ENCODE assay signal across 10 cellular contexts in the genomic region with DNA sequence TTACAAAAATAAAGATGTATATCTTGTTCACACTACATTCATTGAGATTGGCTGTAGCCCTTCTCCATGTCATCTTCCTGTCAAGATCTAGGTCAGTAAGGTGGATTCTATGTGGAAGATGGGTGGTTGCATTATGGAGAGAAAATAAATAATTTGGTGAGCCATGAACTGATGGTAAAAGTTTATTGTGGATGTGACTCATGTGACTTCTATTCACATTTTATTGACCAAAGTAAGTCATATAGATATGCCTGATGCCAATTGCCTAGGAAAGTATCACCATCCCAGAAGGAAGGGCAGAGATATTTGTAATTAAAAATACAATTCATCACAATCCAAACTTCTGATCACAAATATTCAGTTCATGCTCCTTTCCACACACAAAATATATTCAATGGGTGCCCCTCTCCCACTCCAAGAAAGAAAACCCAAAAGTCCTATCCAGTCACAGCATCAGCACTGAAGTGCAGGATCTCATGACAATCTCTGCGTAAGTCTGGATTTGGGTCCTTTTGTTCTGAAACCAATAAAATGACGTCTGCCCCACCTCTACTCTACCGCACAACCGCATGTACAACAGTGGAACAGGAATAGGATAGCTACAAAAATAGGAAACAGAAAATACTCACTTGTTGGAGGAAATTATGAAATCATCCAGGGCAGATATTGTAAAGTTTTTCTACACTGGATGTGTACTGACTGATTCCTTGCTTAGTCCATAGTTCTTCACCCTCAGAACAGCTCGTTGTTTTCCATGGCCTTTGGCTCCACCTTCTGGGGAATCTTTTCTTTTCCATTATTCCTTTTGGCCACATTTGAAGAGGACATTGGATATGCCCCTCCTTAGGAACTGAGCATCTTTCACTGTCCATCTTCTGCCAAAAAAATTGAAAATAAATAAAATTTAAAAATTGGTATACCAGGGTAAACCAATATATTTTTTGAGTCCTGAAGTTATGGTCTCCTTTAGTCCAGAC. TPM values are rescaled to one million over a fixed set of nuclear protein-coding genes. Genes with fewer than 3 reads are reported as not detected.
A peak's percentile ranks its signal among the peaks of the same experiment; 100 is the strongest.
DNase-seq lines count a peak whose midpoint lies in the region; ATAC-seq and TF ChIP-seq lines count a peak whose summit lies in the region.
"Had no signal": no experiment of that assay in that cellular context is flagged by ENCODE, and none has a peak within 500 bp of the region (broad histone marks: within the 10 kb centered on the region; RNA-seq: fewer than 3 reads in every experiment).

No MANE protein-coding gene starts in this region.

- no peaks in the 10 kb centered on the region for H3K4me1 Mint-ChIP-seq in stimulated activated naive B cell treated with anti-CD40 and anti-IgM and Interleukin-4, amounts not matched to agents 10 μg/mL and 1 μg/mL and 100 μg/mL, for 72 hours
- H3K4me1 Mint-ChIP-seq: naive B cell had no signal

- no peak overlapping the region for H3K27ac Mint-ChIP-seq in stimulated activated naive B cell treated with anti-CD40 and anti-IgM and Interleukin-4, amounts not matched to agents 10 μg/mL and 1 μg/mL and 100 μg/mL, for 72 hours

- no peak for ATAC-seq in stimulated activated naive B cell treated with anti-CD40 and anti-IgM and Interleukin-4, amounts not matched to agents 10 μg/mL and 1 μg/mL and 100 μg/mL, for 72 hours (replicated peaks)
- no peak for ATAC-seq in GM21381 (IDR thresholded peaks at IDR 0.05; ENCODE audit: unreplicated experiment)

- H3K27ac ChIP-seq in RWPE1, result no peak overlapping the region

- H3K4me3 Mint-ChIP-seq in stimulated activated naive B cell treated with anti-CD40 and anti-IgM and Interleukin-4, amounts not matched to agents 10 μg/mL and 1 μg/mL and 100 μg/mL, for 72 hours, result no peak overlapping the region
- H3K4me3 Mint-ChIP-seq: naive B cell had no signal

- H3K27me3 Mint-ChIP-seq in stimulated activated naive B cell treated with anti-CD40 and anti-IgM and Interleukin-4, amounts not matched to agents 10 μg/mL and 1 μg/mL and 100 μg/mL, for 72 hours, result peaks cover 0 to 5% of the 10 kb centered on the region in 2 donors

- H3K9me3 Mint-ChIP-seq in stimulated activated naive B cell treated with anti-CD40 and anti-IgM and Interleukin-4, amounts not matched to agents 10 μg/mL and 1 μg/mL and 100 μg/mL, for 72 hours, result peaks cover 5% of the 10 kb centered on the region in 2 donors

- DNase-seq in ELF-1 (ENCODE audit: low read depth, low spot score) (peak; percentile 72), M059J (ENCODE audit: low read depth) (peak; percentile 67), RWPE1 (ENCODE audit: low spot score) (peak; percentile 30), fibroblast of peridontal ligament (ENCODE audit: extremely low read depth) (peak; percentile 65), occipital lobe (lab: John Stamatoyannopoulos, UW) (peak; percentile 2), GM19240 (ENCODE audit: insufficient read length, low spot score) (no peak)
- DNase-seq in stimulated activated naive B cell treated with anti-CD40 and anti-IgM and Interleukin-4, amounts not matched to agents 10 μg/mL and 1 μg/mL and 100 μg/mL, for 72 hours, result no peak
- DNase-seq: naive B cell had no signal

- CTCF ChIA-PET in RWPE1 (lab: Yijun Ruan, JAX), result interaction anchor here (0.5 to 0.9 kb wide), 9 partner anchors 9 to 862 kb away, joined by 3 to 7 read pairs (median 4); no protein-coding TSS in a partner anchor

- POLR2A ChIA-PET in RWPE1 (lab: Yijun Ruan, JAX; ENCODE audit: low non-redundant PET), result no interaction called here

- H3K36me3 Mint-ChIP-seq in stimulated activated naive B cell treated with anti-CD40 and anti-IgM and Interleukin-4, amounts not matched to agents 10 μg/mL and 1 μg/mL and 100 μg/mL, for 72 hours, result peaks cover 0 to 3% of the 10 kb centered on the region in 2 donors

- peak; percentile 46 for TF ChIP-seq CTCF in RWPE1 (conservative IDR thresholded peaks at IDR 0.05; ENCODE audit: low read depth)

RNA-seq across cellular contexts. Expression of a gene that starts 16.1 kb away (rescaled TPM):
- not detected in 2 replicates for total RNA-seq in M059J (2014; rRNA removed; shearing (Covaris generic))
- not detected for total RNA-seq in occipital lobe

RNA-seq across cellular contexts. Expression of a gene that starts 40.3 kb away (rescaled TPM):
- not detected in 2 replicates for total RNA-seq in M059J (2014; rRNA removed; shearing (Covaris generic))
- total RNA-seq in occipital lobe, result not detected
- total RNA-seq: T-helper 1 cell treated with Interleukin-12 subunit alpha and Interleukin-12 subunit beta and Interleukin-4 antibody, amounts not matched to agents 30 ng/mL and 1 ng/mL, for 36 hours had no signal

RNA-seq across cellular contexts. Expression of a gene that starts 58.3 kb away (rescaled TPM):
- total RNA-seq in M059J (2014; rRNA removed; shearing (Covaris generic)), result not detected in 2 replicates
- total RNA-seq in occipital lobe, result not detected
- total RNA-seq: T-helper 1 cell treated with Interleukin-12 subunit alpha and Interleukin-12 subunit beta and Interleukin-4 antibody, amounts not matched to agents 30 ng/mL and 1 ng/mL, for 36 hours had no signal

Comparison
In these comparisons a context has a peak if more than half of its experiments do, and no peak if none do; other contexts are left out.
1. DNase-seq: peak in ELF-1 (single experiment), M059J (single experiment), RWPE1 (single experiment), fibroblast of peridontal ligament (single experiment) and occipital lobe (single experiment); none in stimulated activated naive B cell treated with anti-CD40 and anti-IgM and Interleukin-4, amounts not matched to agents 10 μg/mL and 1 μg/mL and 100 μg/mL, for 72 hours (single experiment) and GM19240 (single experiment).